ENCODE assay signal across 16 cellular contexts in the genomic region with DNA sequence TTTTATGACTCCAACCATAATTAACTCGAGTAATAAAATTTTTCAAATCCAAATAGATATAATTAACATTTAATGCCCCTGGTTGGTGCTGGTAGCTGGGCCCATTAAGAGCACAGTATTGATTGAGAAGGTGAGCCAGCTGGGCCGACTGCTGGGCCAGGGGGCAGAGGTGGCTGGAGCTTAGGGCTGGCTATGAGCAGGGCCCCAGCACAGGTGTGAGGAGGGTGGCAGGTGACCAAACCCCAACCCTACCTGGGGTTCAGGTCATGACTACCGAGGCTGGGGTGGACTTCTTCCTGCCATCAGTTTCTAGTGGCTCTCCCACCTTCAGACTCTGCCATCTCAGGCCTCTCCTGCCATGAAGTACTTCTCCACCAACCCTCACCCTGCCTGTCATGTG.
A peak's percentile ranks its signal among the peaks of the same experiment; 100 is the strongest.
DNase-seq lines count a peak whose midpoint lies in the region; ATAC-seq, FAIRE-seq and TF ChIP-seq lines count a peak whose summit lies in the region.
"Had no signal": no experiment of that assay in that cellular context is flagged by ENCODE, and none has a peak within 500 bp of the region (broad histone marks: within the 10 kb centered on the region; RNA-seq: fewer than 3 reads in every experiment).

No MANE protein-coding gene starts in this region.

- no peak overlapping the region for H3K4me3 Mint-ChIP-seq in CD4-positive, alpha-beta memory T cell
- H3K4me3 Mint-ChIP-seq: CD4-positive, CD25-positive, alpha-beta regulatory T cell had no signal

- H3K27ac Mint-ChIP-seq in CD4-positive, alpha-beta memory T cell: no peak overlapping the region

- CTCF ChIA-PET in RWPE1 (lab: Yijun Ruan, JAX): interaction anchor here (0.6 to 1.1 kb wide), 4 partner anchors 22 to 1238 kb away, joined by 3 to 5 read pairs (median 3); no protein-coding TSS in a partner anchor
- CTCF ChIA-PET in CD4-positive, alpha-beta memory T cell (lab: Charles Lee; ENCODE audit: partially characterized antibody): no interaction called here

- H3K27me3 Mint-ChIP-seq in CD4-positive, alpha-beta memory T cell: peaks cover 4 to 8% of the 10 kb centered on the region in 2 donors

- intact Hi-C loops in CD4-positive, alpha-beta memory T cell (cut with micrococcal nuclease): no loop called here

- WGBS in small intestine, 3 donors: 10 to 52% (median 26%) methylated on average over 3 of the region's 3 CpGs

- no peaks in the 10 kb centered on the region for H3K36me3 ChIP-seq in duodenal mucosa (ENCODE audit: control insufficient read depth in 1 of 2, insufficient read depth in 2 of 2, low read length in 2 of 2)
- no peaks in the 10 kb centered on the region for H3K36me3 ChIP-seq in small intestine (ENCODE audit: control insufficient read depth in 2 of 2, insufficient read depth in 2 of 2, low read length in 2 of 2)
- H3K36me3 ChIP-seq in CD4-positive, alpha-beta memory T cell (ENCODE audit: insufficient read depth, low read length): no peaks in the 10 kb centered on the region
- H3K36me3 ChIP-seq: BLaER1 treated with 17β-estradiol and CSF1 and Interleukin-3, amounts not matched to agents 10 nM and 100 nM; HAP-1 had no signal

- DNase-seq in NCI-H146 (lab: John Stamatoyannopoulos, UW): peak; percentile 46
- DNase-seq in small intestine: peak; percentile 85
- no peak for DNase-seq in RWPE1 (ENCODE audit: low spot score)
- no peak for DNase-seq in cerebellar cortex (ENCODE audit: low spot score)
- no peak for DNase-seq in CD4-positive, alpha-beta memory T cell
- DNase-seq: ACHN; CD4-positive, CD25-positive, alpha-beta regulatory T cell; DMS79; GOT3 had no signal

- no peak for FAIRE-seq in small intestine (lab: Jason Lieb, UNC)
- FAIRE-seq: GM12878 had no signal

- TF ChIP-seq CTCF in RWPE1 (conservative IDR thresholded peaks at IDR 0.05; ENCODE audit: low read depth): no peak

- H3K36me3 Mint-ChIP-seq in CD4-positive, alpha-beta memory T cell: no peaks in the 10 kb centered on the region
- H3K36me3 Mint-ChIP-seq: CD4-positive, CD25-positive, alpha-beta regulatory T cell had no signal

- POLR2A ChIA-PET in RWPE1 (lab: Yijun Ruan, JAX; ENCODE audit: low non-redundant PET): no interaction called here
- POLR2A ChIA-PET in CD4-positive, alpha-beta memory T cell (lab: Charles Lee; ENCODE audit: partially characterized antibody): no interaction called here

- H3K9me3 Mint-ChIP-seq in CD4-positive, alpha-beta memory T cell: no peaks in the 10 kb centered on the region

- no peak for ATAC-seq in GM19324 (IDR thresholded peaks at IDR 0.05; ENCODE audit: low FRiP score, unreplicated experiment)
- ATAC-seq: GM12878 had no signal

- H3K4me1 Mint-ChIP-seq in CD4-positive, alpha-beta memory T cell: no peaks in the 10 kb centered on the region
- H3K4me1 Mint-ChIP-seq: CD4-positive, CD25-positive, alpha-beta regulatory T cell had no signal

- H3K27ac ChIP-seq in angular gyrus (ENCODE audit: low read depth, low read length) (peak overlapping the region; percentile 88), duodenal mucosa (ENCODE audit: low read depth, low read length) (peak overlapping the region; percentile 20), small intestine (ENCODE audit: low read depth in 1 of 2, low read length in 1 of 2) (peak overlapping the region; percentile 75 to 93), RWPE1 (no peak overlapping the region)
- no peak overlapping the region for H3K27ac ChIP-seq in CD4-positive, alpha-beta memory T cell (ENCODE audit: low read depth, low read length)
- H3K27ac ChIP-seq: BLaER1 treated with 17β-estradiol and CSF1 and Interleukin-3, amounts not matched to agents 10 nM and 100 nM; HL-60 had no signal

- H3K9me3 ChIP-seq in duodenal mucosa (ENCODE audit: control insufficient read depth in 1 of 2, low read length in 2 of 2) (no peaks in the 10 kb centered on the region), small intestine (ENCODE audit: control insufficient read depth, low read depth) (no peaks in the 10 kb centered on the region)
- H3K9me3 ChIP-seq in CD4-positive, alpha-beta memory T cell (ENCODE audit: control insufficient read depth in 1 of 2, low read length in 2 of 2): no peaks in the 10 kb centered on the region
- H3K9me3 ChIP-seq: BLaER1 treated with 17β-estradiol and CSF1 and Interleukin-3, amounts not matched to agents 10 nM and 100 nM; HAP-1 had no signal

- no peak overlapping the region for H3K4me3 ChIP-seq in duodenal mucosa (ENCODE audit: low read depth in 1 of 2, low read length in 2 of 2)
- H3K4me3 ChIP-seq in small intestine (ENCODE audit: low read depth in 1 of 2, low read length in 2 of 2): no peak overlapping the region
- H3K4me3 ChIP-seq in CD4-positive, alpha-beta memory T cell (ENCODE audit: low read length in 2 of 2): no peak overlapping the region
- H3K4me3 ChIP-seq: BLaER1 treated with 17β-estradiol and CSF1 and Interleukin-3, amounts not matched to agents 10 nM and 100 nM; GM12878; HAP-1 had no signal

- H3K9ac ChIP-seq in duodenal mucosa (ENCODE audit: low read depth in 1 of 2, low read length in 2 of 2): peak overlapping the region in 1 of 2 donors; percentile 25
- H3K9ac ChIP-seq: BLaER1 treated with 17β-estradiol and CSF1 and Interleukin-3, amounts not matched to agents 10 nM and 100 nM had no signal

- H3K27me3 ChIP-seq in duodenal mucosa (ENCODE audit: control insufficient read depth in 1 of 2, insufficient read depth in 2 of 2, low read length in 2 of 2) (peaks cover 4% of the 10 kb centered on the region in 2 donors), small intestine (ENCODE audit: control insufficient read depth in 2 of 2, insufficient read depth in 2 of 2, low read length in 2 of 2) (peaks cover 0 to 3% of the 10 kb centered on the region in 2 donors)
- H3K27me3 ChIP-seq in CD4-positive, alpha-beta memory T cell (ENCODE audit: insufficient read depth, low read length): no peaks in the 10 kb centered on the region
- H3K27me3 ChIP-seq: BLaER1 treated with 17β-estradiol and CSF1 and Interleukin-3, amounts not matched to agents 10 nM and 100 nM had no signal

- H3K4me1 ChIP-seq in duodenal mucosa (ENCODE audit: control insufficient read depth in 1 of 2, insufficient read depth in 2 of 2, low read length in 2 of 2): peaks cover 34 to 40% of the 10 kb centered on the region in 2 donors
- peaks cover 0 to 13% of the 10 kb centered on the region in 2 donors for H3K4me1 ChIP-seq in small intestine (ENCODE audit: control insufficient read depth in 2 of 2, insufficient read depth in 1 of 2, low read depth in 1 of 2, low read length in 1 of 2)
- H3K4me1 ChIP-seq in CD4-positive, alpha-beta memory T cell (ENCODE audit: insufficient read depth, low read length): no peaks in the 10 kb centered on the region

Comparison
In these comparisons a context has a peak if more than half of its experiments do, and no peak if none do; other contexts are left out.
1. DNase-seq: peak in NCI-H146 (single experiment) and small intestine (single experiment); none in RWPE1 (single experiment), cerebellar cortex (single experiment) and CD4-positive, alpha-beta memory T cell (0 of 5).
2. H3K27ac ChIP-seq: peak in angular gyrus (single experiment), duodenal mucosa (single experiment) and small intestine (2 of 2); none in RWPE1 (single experiment) and CD4-positive, alpha-beta memory T cell (single experiment).